ENCODE assay signal across 13 cellular contexts in genomic region chr3:170731281-170731680, GRCh38.
DNase-seq lines count a peak whose midpoint lies in the region; FAIRE-seq and TF ChIP-seq lines count a peak whose summit lies in the region.
"Had no signal": no experiment of that assay in that cellular context is flagged by ENCODE, and none has a peak within 500 bp of the region (broad histone marks: within the 10 kb centered on the region; RNA-seq: fewer than 3 reads in every experiment).

No MANE protein-coding gene starts in this region.

- H3K27ac ChIP-seq in keratinocyte (ENCODE audit: control insufficient read depth, insufficient read depth, low read length): no peak overlapping the region
- no peak overlapping the region for H3K27ac ChIP-seq in osteoblast (ENCODE audit: low read depth, low read length)
- H3K27ac ChIP-seq: GM23248 had no signal

- FAIRE-seq in keratinocyte (lab: Jason Lieb, UNC): no peak

- H3K9ac ChIP-seq in adipocyte (ENCODE audit: low read length) (peak overlapping the region; percentile 8), keratinocyte (ENCODE audit: control insufficient read depth, extremely low read depth, insufficient read depth, low read length) (no peak overlapping the region)
- H3K9ac ChIP-seq: GM23248 had no signal

- peak overlapping the region; percentile 8 for H2AFZ ChIP-seq in keratinocyte (ENCODE audit: control insufficient read depth, low read length)
- peak overlapping the region; percentile 6 for H2AFZ ChIP-seq in osteoblast (ENCODE audit: low read length)
- H2AFZ ChIP-seq: GM23248 had no signal

- H3K79me2 ChIP-seq in keratinocyte (ENCODE audit: control insufficient read depth, insufficient read depth, low read length): no peaks in the 10 kb centered on the region
- no peaks in the 10 kb centered on the region for H3K79me2 ChIP-seq in osteoblast (ENCODE audit: insufficient read depth, low read length)

- H3K4me3 ChIP-seq in adipocyte (ENCODE audit: low read length) (no peak overlapping the region), choroid plexus epithelial cell (ENCODE audit: low read depth, low read length) (no peak overlapping the region), keratinocyte (ENCODE audit: control insufficient read depth in 2 of 3, extremely low read depth in 1 of 3, insufficient read depth in 2 of 3, low read depth in 1 of 3, low read length in 3 of 3) (no peak overlapping the region), osteoblast (ENCODE audit: insufficient read depth, low read length) (no peak overlapping the region)
- H3K4me3 ChIP-seq: GM23248 had no signal

- DNase-seq in adipocyte (ENCODE audit: low read depth) (no peak), choroid plexus epithelial cell (ENCODE audit: low read depth) (peak; percentile 70), keratinocyte (ENCODE audit: low read depth, low spot score) (no peak), osteoblast (ENCODE audit: insufficient read length, low spot score, missing footprints) (no peak), GM19240 (ENCODE audit: insufficient read length, low spot score) (no peak), erythroblast (lab: John Stamatoyannopoulos, UW) (no peak), superior temporal gyrus (ENCODE audit: extremely low spot score) (no peak)
- DNase-seq: C1 segment of cervical spinal cord; Calu3; CD4-positive, alpha-beta T cell; DMS 273 treated with DMSO at 0.1 percent for 48 hours; GM23248; H7 had no signal

- no peaks in the 10 kb centered on the region for H4K20me1 ChIP-seq in keratinocyte (ENCODE audit: control insufficient read depth, extremely low read depth, insufficient read depth, low read length)
- no peaks in the 10 kb centered on the region for H4K20me1 ChIP-seq in osteoblast (ENCODE audit: insufficient read depth, low read length)

- H3K36me3 ChIP-seq in adipocyte (ENCODE audit: control insufficient read depth, insufficient read depth, low read length, severe bottlenecking): no peaks in the 10 kb centered on the region
- no peaks in the 10 kb centered on the region for H3K36me3 ChIP-seq in keratinocyte (ENCODE audit: control insufficient read depth in 2 of 2, extremely low read depth in 1 of 2, insufficient read depth in 2 of 2, low read length in 2 of 2)
- no peaks in the 10 kb centered on the region for H3K36me3 ChIP-seq in osteoblast (ENCODE audit: insufficient read depth, low read length)

- H3K9me3 ChIP-seq in adipocyte (ENCODE audit: control insufficient read depth, low read length) (no peaks in the 10 kb centered on the region), keratinocyte (ENCODE audit: control insufficient read depth, low read depth, low read length) (no peaks in the 10 kb centered on the region), osteoblast (ENCODE audit: low read depth, low read length) (no peaks in the 10 kb centered on the region)

- no peaks in the 10 kb centered on the region for H3K27me3 ChIP-seq in adipocyte (replicated peaks; ENCODE audit: control insufficient read depth, insufficient read depth, low read length)
- no peaks in the 10 kb centered on the region for H3K27me3 ChIP-seq in keratinocyte (ENCODE audit: control insufficient read depth, extremely low read depth, insufficient read depth, low read length)
- H3K27me3 ChIP-seq in osteoblast (ENCODE audit: insufficient read depth, low read length): no peaks in the 10 kb centered on the region

- no peaks in the 10 kb centered on the region for H3K9me1 ChIP-seq in keratinocyte (ENCODE audit: control insufficient read depth, extremely low read depth, insufficient read depth, low read length)

- TF ChIP-seq CTCF in choroid plexus epithelial cell (conservative IDR thresholded peaks at IDR 0.05; ENCODE audit: low read depth, low read length) (no peak), keratinocyte (optimal IDR thresholded peaks at IDR 0.05 in 1 of 3, IDR thresholded peaks at IDR 0.05 in 1 of 3, conservative IDR thresholded peaks at IDR 0.05 in 1 of 3; ENCODE audit: extremely low read depth in 1 of 3, insufficient read depth in 2 of 3, low read length in 3 of 3) (no peak), osteoblast (IDR thresholded peaks at IDR 0.05; ENCODE audit: extremely low read depth, low read depth, low read length) (no peak)

- TF ChIP-seq POLR2A in erythroblast (IDR thresholded peaks at IDR 0.05; ENCODE audit: low read length): no peak

- H3K4me2 ChIP-seq in keratinocyte (ENCODE audit: control insufficient read depth, extremely low read depth, insufficient read depth, low read depth, low read length): no peak overlapping the region
- H3K4me2 ChIP-seq in osteoblast (ENCODE audit: insufficient read depth, low read length): no peak overlapping the region

- dilution Hi-C loops in keratinocyte (cut with MboI; ENCODE audit: extremely low pct_ligation_motif_present, low sequenced_read_pairs): no loop called here

- H3K4me1 ChIP-seq in adipocyte (ENCODE audit: control insufficient read depth, insufficient read depth, low read length) (peaks cover 90% of the 10 kb centered on the region), keratinocyte (ENCODE audit: control insufficient read depth, extremely low read depth, insufficient read depth, low read length) (peaks cover 32% of the 10 kb centered on the region), osteoblast (ENCODE audit: insufficient read depth, low read length) (peaks cover 41% of the 10 kb centered on the region)
